2 cellular contexts compared by ENCODE assay signal in genomic region chrX:153374426-153374825, GRCh38.
TF ChIP-seq lines count a peak whose summit lies in the region.

No MANE protein-coding gene starts in this region.

TF ChIP-seq in SK-N-SH, 30 proteins besides CTCF, POLR2A, EP300 and RAD21:
- TF ChIP-seq REST (IDR thresholded peaks at IDR 0.05; ENCODE audit: low read depth, low read length) (no peak), EZH2phosphoT487 (IDR thresholded peaks at IDR 0.05; ENCODE audit: borderline replicate concordance, low read depth) (no peak), IRF3 (IDR thresholded peaks at IDR 0.05; ENCODE audit: low read depth, low read length) (no peak), SIN3A (IDR thresholded peaks at IDR 0.05; ENCODE audit: borderline replicate concordance, low read depth, low read length) (no peak), USF1 (IDR thresholded peaks at IDR 0.05; ENCODE audit: borderline replicate concordance, low read depth) (no peak), FOXM1 (IDR thresholded peaks at IDR 0.05; ENCODE audit: low read depth) (no peak), FOSL2 (IDR thresholded peaks at IDR 0.05; ENCODE audit: borderline replicate concordance, low read depth) (no peak), NFIC (IDR thresholded peaks at IDR 0.05; ENCODE audit: borderline replicate concordance) (no peak), MAX (IDR thresholded peaks at IDR 0.05; ENCODE audit: low read depth) (no peak), GABPA (IDR thresholded peaks at IDR 0.05; ENCODE audit: low read depth) (no peak), FOXJ3 (CRISPR knock-in tag; IDR thresholded peaks at IDR 0.05) (no peak), ELF1 (IDR thresholded peaks at IDR 0.05) (no peak), JUND (IDR thresholded peaks at IDR 0.05) (no peak), RXRA (IDR thresholded peaks at IDR 0.05; ENCODE audit: borderline replicate concordance, low read depth) (no peak)

TF ChIP-seq in SK-N-SH treated with all-trans-retinoic acid at 6 μM for 48 hours, 23 proteins besides CTCF, POLR2A, EP300 and RAD21 (continued from another document):
- TF ChIP-seq RARB (CRISPR knock-in tag; IDR thresholded peaks at IDR 0.05), result no peak
- no peak for TF ChIP-seq ZNF565 (CRISPR knock-in tag; conservative IDR thresholded peaks at IDR 0.05; ENCODE audit: low read depth)
- no peak for TF ChIP-seq ZFP30 (CRISPR knock-in tag; IDR thresholded peaks at IDR 0.05)
- TF ChIP-seq CSRNP3 (CRISPR knock-in tag; IDR thresholded peaks at IDR 0.05), result no peak
- no peak for TF ChIP-seq ZFP3 (CRISPR knock-in tag; IDR thresholded peaks at IDR 0.05)
- no peak for TF ChIP-seq SNAI2 (CRISPR knock-in tag; IDR thresholded peaks at IDR 0.05)
- TF ChIP-seq TCF4 (CRISPR knock-in tag; IDR thresholded peaks at IDR 0.05; ENCODE audit: borderline replicate concordance), result no peak
- TF ChIP-seq ZNF70 (CRISPR knock-in tag; IDR thresholded peaks at IDR 0.05), result no peak
- no peak for TF ChIP-seq GLIS3 (CRISPR knock-in tag; IDR thresholded peaks at IDR 0.05)
- TF ChIP-seq TOX (CRISPR knock-in tag; IDR thresholded peaks at IDR 0.05; ENCODE audit: borderline replicate concordance), result no peak
- no peak for TF ChIP-seq ESRRG (CRISPR knock-in tag; IDR thresholded peaks at IDR 0.05)
- TF ChIP-seq ZC3H10 (CRISPR knock-in tag; IDR thresholded peaks at IDR 0.05), result no peak
- no peak for TF ChIP-seq CREB5 (CRISPR knock-in tag; IDR thresholded peaks at IDR 0.05; ENCODE audit: low read depth)
- TF ChIP-seq ZNF8 (CRISPR knock-in tag; IDR thresholded peaks at IDR 0.05), result no peak
- TF ChIP-seq CSDC2 (CRISPR knock-in tag; IDR thresholded peaks at IDR 0.05), result no peak
- TF ChIP-seq PPARA (CRISPR knock-in tag; IDR thresholded peaks at IDR 0.05; ENCODE audit: borderline replicate concordance), result no peak
